ENCODE assay signal across 1 cellular context in the genomic region with DNA sequence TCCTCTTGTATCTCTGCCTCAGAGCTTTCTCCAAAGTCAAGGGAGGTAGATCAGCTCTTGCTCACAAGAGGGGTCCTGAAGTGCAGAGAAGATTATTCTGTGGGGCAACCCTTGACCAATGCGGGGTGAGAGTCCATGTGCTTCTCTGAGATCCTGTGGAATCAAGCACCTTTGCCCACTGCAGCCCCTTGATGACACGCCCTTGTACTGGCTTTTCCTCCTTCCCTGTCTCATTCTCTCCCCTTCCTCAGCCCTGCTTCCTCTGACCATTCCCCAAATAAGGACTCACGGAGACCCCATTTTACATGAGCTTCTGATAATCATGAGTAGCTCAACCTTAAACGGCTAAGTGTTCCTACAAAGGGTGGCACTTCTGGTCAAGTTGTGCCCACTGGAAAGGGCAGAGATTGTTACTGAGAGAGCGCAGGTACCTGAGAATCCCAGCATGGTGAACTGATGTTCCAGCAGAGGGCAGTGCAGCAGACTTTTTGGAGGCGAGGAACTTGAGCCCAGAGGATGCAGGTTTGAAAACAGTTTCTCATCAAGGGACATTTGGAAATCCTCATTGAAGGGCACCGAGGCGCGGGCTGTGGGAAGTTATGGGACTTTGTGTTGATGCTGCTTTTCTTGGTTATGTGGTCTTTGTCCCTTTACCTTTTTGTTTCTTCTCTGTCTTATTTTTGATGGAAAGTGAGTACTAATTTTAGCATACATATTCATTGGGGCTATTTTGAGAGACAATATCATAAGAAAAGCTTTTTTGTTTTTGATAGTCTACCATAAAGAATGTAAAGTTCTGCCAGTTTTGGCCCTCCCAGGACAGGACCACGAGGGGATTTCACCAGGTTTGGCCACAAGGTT.
TF ChIP-seq lines count a peak whose summit lies in the region.

No MANE protein-coding gene starts in this region.

TF ChIP-seq in HEK293T, 16 proteins besides CTCF, POLR2A, EP300 and RAD21 (continued from another document):
- TF ChIP-seq LEF1 (IDR thresholded peaks at IDR 0.05; ENCODE audit: borderline replicate concordance) (no peak), NFRKB (IDR thresholded peaks at IDR 0.05) (no peak), SUZ12 (IDR thresholded peaks at IDR 0.05) (no peak)
TF ChIP-seq in HEK293T: peak in this region for 0.
